Comparison of ENCODE assay signal across 8 cellular contexts in the genomic region with DNA sequence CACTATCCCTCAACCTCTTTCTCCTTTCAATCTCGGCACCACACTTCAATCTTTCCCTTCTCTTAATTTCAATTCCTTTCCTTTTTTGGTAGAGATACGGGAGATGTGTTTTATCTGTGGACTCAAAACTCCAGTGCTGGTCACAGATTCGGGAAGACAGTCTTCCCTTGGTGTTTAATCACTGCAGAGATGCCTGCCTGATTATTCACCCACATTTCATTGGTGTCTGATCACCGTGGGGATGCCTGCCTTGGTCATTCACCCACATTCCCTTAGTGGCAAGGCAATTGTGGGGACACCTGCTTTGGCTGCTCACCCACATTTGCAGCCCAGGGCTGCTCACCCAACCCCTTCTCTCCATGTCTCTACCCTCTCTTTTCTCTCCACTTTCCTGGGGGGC. TPM values are rescaled to one million over a fixed set of nuclear protein-coding genes. Genes with fewer than 3 reads are reported as not detected.
DNase-seq lines count a peak whose midpoint lies in the region; ATAC-seq and TF ChIP-seq lines count a peak whose summit lies in the region.
"Not testable (repeated sequence)": the region's sequence is repeated elsewhere in the genome, so short reads cannot be mapped to it uniquely, and the experiment has no call there.

No MANE protein-coding gene starts in this region.

- DNase-seq in A172 (ENCODE audit: low spot score) = peak; percentile 67
- not testable (repeated sequence) for DNase-seq in GM23338 (ENCODE audit: low spot score); Panc1 (ENCODE audit: low read depth, low spot score); endodermal cell; stomach
- DNase-seq in astrocyte of the hippocampus (ENCODE audit: low read depth, low spot score) = peak; percentile 23

- H3K4me3 Mint-ChIP-seq in GM23338 = not testable (repeated sequence)
- H3K4me3 Mint-ChIP-seq in endodermal cell (peak overlapping the region; percentile 40), nephron (peak overlapping the region in 2 of 3 experiments; percentile 2 to 22)

- not testable (repeated sequence) for H4K20me1 ChIP-seq in GM23338 (replicated peaks; ENCODE audit: insufficient read depth)

- H3K27me3 ChIP-seq in GM23338 (ENCODE audit: insufficient read depth); Panc1 (ENCODE audit: control insufficient read depth, insufficient read depth, low read length); endodermal cell (ENCODE audit: control insufficient read depth, insufficient read depth, low read length, poor library complexity, severe bottlenecking); gastroesophageal sphincter; stomach: not testable (repeated sequence)

- in situ Hi-C loops in Panc1 (cut with HindIII; ENCODE audit: low pct_unique_long_range_greater_than_20kb, low sequenced_read_pairs) = not testable (repeated sequence)

- H3K9me3 Mint-ChIP-seq in GM23338 (peaks cover 18% of the 10 kb centered on the region), endodermal cell (peaks cover 19% of the 10 kb centered on the region)
- H3K9me3 Mint-ChIP-seq in nephron = not testable (repeated sequence)

- not testable (repeated sequence) for H3K9me2 ChIP-seq in GM23338 (ENCODE audit: insufficient read depth)

- ATAC-seq in GM23338, Panc1, gastroesophageal sphincter: not testable (repeated sequence)

- TF ChIP-seq EP300 in gastroesophageal sphincter (IDR thresholded peaks at IDR 0.05); stomach (IDR thresholded peaks at IDR 0.05): not testable (repeated sequence)

- not testable (repeated sequence) for H3K4me3 ChIP-seq in GM23338; endodermal cell (ENCODE audit: low read length); gastroesophageal sphincter; stomach
- H3K4me3 ChIP-seq in Panc1 (ENCODE audit: low read depth in 2 of 2, low read length in 2 of 2) = peak overlapping the region; percentile 7 to 23; a peak in 2 of 4 replicates

- H2AFZ ChIP-seq in GM23338 = peak overlapping the region; percentile 19

- H3F3A ChIP-seq in GM23338 (replicated peaks; ENCODE audit: low read depth) = not testable (repeated sequence)

- peaks cover 18% of the 10 kb centered on the region for H3K36me3 Mint-ChIP-seq in GM23338 (ENCODE audit: low read depth)
- H3K36me3 Mint-ChIP-seq in endodermal cell (ENCODE audit: low read depth); nephron (ENCODE audit: low read depth): not testable (repeated sequence)

- H3K27ac ChIP-seq in GM23338 (ENCODE audit: low read depth); endodermal cell (ENCODE audit: low read depth, low read length): not testable (repeated sequence)
- H3K27ac ChIP-seq in Panc1 (ENCODE audit: low read length) (peak overlapping the region; percentile 98), gastroesophageal sphincter (peak overlapping the region in 3 of 4 donors; percentile 82 to 86 (median 83)), stomach (peak overlapping the region in 3 of 5 donors; percentile 82 to 89 (median 84))

- POLR2A ChIA-PET in Panc1 (lab: Charles Lee) = not testable (repeated sequence)

- H3K9me3 ChIP-seq in Panc1 (ENCODE audit: control insufficient read depth, insufficient read depth, low read depth, low read length); endodermal cell (ENCODE audit: control insufficient read depth, low read length); gastroesophageal sphincter; stomach: not testable (repeated sequence)

- H3K4me1 ChIP-seq in GM23338 (ENCODE audit: insufficient read depth) = peaks cover 11% of the 10 kb centered on the region; the same call in 1 of the 2 replicates
- H3K4me1 ChIP-seq in Panc1 (ENCODE audit: control insufficient read depth, insufficient read depth, low read length) = peaks cover 35% of the 10 kb centered on the region
- H3K4me1 ChIP-seq in endodermal cell (ENCODE audit: control insufficient read depth, insufficient read depth, low read length) = not testable (repeated sequence)
- peaks cover 12 to 32% (median 20%) of the 10 kb centered on the region in 3 donors for H3K4me1 ChIP-seq in gastroesophageal sphincter
- H3K4me1 ChIP-seq in stomach = peaks cover 5 to 26% (median 20%) of the 10 kb centered on the region in 4 donors

- H3K4me2 ChIP-seq in GM23338 = not testable (repeated sequence)

- H3K9ac ChIP-seq in endodermal cell (ENCODE audit: extremely low read depth, low read length, poor library complexity, severe bottlenecking) = not testable (repeated sequence)

- TF ChIP-seq CTCF in GM23338 (conservative IDR thresholded peaks at IDR 0.05; ENCODE audit: low read depth in 2 of 2); Panc1 (IDR thresholded peaks at IDR 0.05); endodermal cell (conservative IDR thresholded peaks at IDR 0.05); gastroesophageal sphincter (IDR thresholded peaks at IDR 0.05); nephron (IDR thresholded peaks at IDR 0.05; ENCODE audit: unreplicated experiment in 3 of 3); stomach (IDR thresholded peaks at IDR 0.05): not testable (repeated sequence)

- H3K27me3 Mint-ChIP-seq in GM23338 (ENCODE audit: insufficient read depth, low read depth, poor library complexity); endodermal cell (ENCODE audit: insufficient read depth); nephron (ENCODE audit: low read depth): not testable (repeated sequence)

- not testable (repeated sequence) for H3K79me2 ChIP-seq in GM23338 (replicated peaks; ENCODE audit: insufficient read depth)

- intact Hi-C loops in Panc1 (cut with micrococcal nuclease; ENCODE audit: unreplicated experiment); stomach (cut with DNase I; ENCODE audit: low total_unique reads): not testable (repeated sequence)

- TF ChIP-seq POLR2A in gastroesophageal sphincter (IDR thresholded peaks at IDR 0.05); stomach (IDR thresholded peaks at IDR 0.05): not testable (repeated sequence)

- BruUV-seq in Panc1 (replicated peaks; lab: Mats Ljungman, UMichigan) = TSS peak; percentile 75

- WGBS in endodermal cell (ENCODE audit: insufficient coverage in 1 of 2, insufficient read length in 1 of 2), 2 experiments = 84 to 90% methylated on average over 2 to 4 of the region's 4 CpGs
- WGBS in gastroesophageal sphincter (ENCODE audit: low coverage in 1 of 2), 2 donors = 65 to 66% methylated on average over 4 of the region's 4 CpGs
- 78 to 83% (median 81%) methylated on average over 4 of the region's 4 CpGs for whole genome bisulfite sequencing in stomach, 5 donors

- not testable (repeated sequence) for H3K27ac Mint-ChIP-seq in GM23338
- H3K27ac Mint-ChIP-seq in endodermal cell (peak overlapping the region; percentile 13), nephron (peak overlapping the region; percentile 43 to 94 (median 94))

- not testable (repeated sequence) for H3K36me3 ChIP-seq in GM23338 (ENCODE audit: insufficient read depth); Panc1 (ENCODE audit: control insufficient read depth, insufficient read depth, low read length); endodermal cell (ENCODE audit: control insufficient read depth, insufficient read depth, low read length); gastroesophageal sphincter; stomach

- CTCF ChIA-PET in Panc1 (lab: Charles Lee) = not testable (repeated sequence)

- peaks cover 22% of the 10 kb centered on the region for H3K4me1 Mint-ChIP-seq in GM23338
- peaks cover 22% of the 10 kb centered on the region for H3K4me1 Mint-ChIP-seq in endodermal cell
- peaks cover 29% of the 10 kb centered on the region for H3K4me1 Mint-ChIP-seq in nephron

RNA-seq across cellular contexts. Expression of a gene that starts 16.5 kb away (rescaled TPM):
- 2.5 and 3.5 TPM in 2 replicates for total RNA-seq in A172 (2014; rRNA removed; shearing (Covaris generic))
- total RNA-seq in GM23338 (2014; rRNA removed; shearing (Covaris generic)) = not detected in 2 replicates
- 0.10 and 0.24 TPM in 2 replicates for polyA plus RNA-seq in GM23338 (2016; fragmentation: Nextera tagmentation; extraction: Ambion mirVana)
- total RNA-seq in Panc1 (2021; ENCODE audit: unreplicated experiment) = 31.6 TPM
- 6.9 TPM for polyA plus RNA-seq in Panc1 (2012; ENCODE audit: insufficient read length)
- under 1 TPM in 1 of 2 donors, not detected in 1; 0.37 TPM for total RNA-seq in endodermal cell
- 0.11 TPM for polyA plus RNA-seq in endodermal cell (2013, experiment 1 of 2)
- polyA plus RNA-seq in endodermal cell (2013, experiment 2 of 2) = 0.12 TPM
- 1 to 10 TPM; 3.2 to 5.3 (median 3.8) TPM for total RNA-seq in gastroesophageal sphincter
- 1 to 10 TPM in 2 of 5 donors, under 1 TPM in 2, not detected in 1; 0.45 to 5.0 (median 0.94) TPM for total RNA-seq in stomach
- polyA plus RNA-seq in stomach = 1 to 10 TPM; 1.6 to 3.1 (median 2.3) TPM

RNA-seq across cellular contexts. Expression of a gene that starts 33.7 kb away (rescaled TPM):
- total RNA-seq in A172 (2014; rRNA removed; shearing (Covaris generic)) = 92.1 and 113 TPM in 2 replicates
- total RNA-seq in GM23338 (2014; rRNA removed; shearing (Covaris generic)) = 71.4 and 86.3 TPM in 2 replicates
- polyA plus RNA-seq in GM23338 (2016; fragmentation: Nextera tagmentation; extraction: Ambion mirVana) = 36.5 and 37.8 TPM in 2 replicates
- 172 TPM for total RNA-seq in Panc1 (2021; ENCODE audit: unreplicated experiment)
- polyA plus RNA-seq in Panc1 (2012; ENCODE audit: insufficient read length) = 69.3 TPM
- total RNA-seq in endodermal cell = 10 to 100 TPM; 17.7 to 18.4 TPM
- 39.5 TPM for polyA plus RNA-seq in endodermal cell (2013, experiment 1 of 2)
- 33.0 TPM for polyA plus RNA-seq in endodermal cell (2013, experiment 2 of 2)
- 10 to 100 TPM; 15.7 to 46.0 (median 22.3) TPM for total RNA-seq in gastroesophageal sphincter
- total RNA-seq in stomach = 10 to 100 TPM in 4 of 5 donors, 1 to 10 TPM in 1; 1.8 to 65.9 (median 13.4) TPM
- polyA plus RNA-seq in stomach = 10 to 100 TPM; 12.2 to 22.8 (median 12.6) TPM

RNA-seq across cellular contexts. Expression of a gene that starts 42.5 kb away (rescaled TPM):
- 16.6 and 17.2 TPM in 2 replicates for total RNA-seq in A172 (2014; rRNA removed; shearing (Covaris generic))
- total RNA-seq in GM23338 (2014; rRNA removed; shearing (Covaris generic)) = 0.43 and 0.52 TPM in 2 replicates
- polyA plus RNA-seq in GM23338 (2016; fragmentation: Nextera tagmentation; extraction: Ambion mirVana) = 0.42 TPM in 2 replicates
- 29.8 TPM for total RNA-seq in Panc1 (2021; ENCODE audit: unreplicated experiment)
- 5.2 TPM for polyA plus RNA-seq in Panc1 (2012; ENCODE audit: insufficient read length)
- total RNA-seq in endodermal cell = under 1 TPM in 1 of 2 donors, not detected in 1; 0.42 TPM
- polyA plus RNA-seq in endodermal cell (2013, experiment 1 of 2) = 0.61 TPM
- polyA plus RNA-seq in endodermal cell (2013, experiment 2 of 2) = 0.41 TPM
- 10 to 100 TPM in 2 of 4 donors, 1 to 10 TPM in 2; 8.1 to 15.5 (median 11.9) TPM for total RNA-seq in gastroesophageal sphincter
- 10 to 100 TPM in 1 of 5 donors, 1 to 10 TPM in 4; 1.3 to 11.4 (median 2.6) TPM for total RNA-seq in stomach
- 10 to 100 TPM in 1 of 3 donors, 1 to 10 TPM in 2; 6.3 to 11.3 (median 7.9) TPM for polyA plus RNA-seq in stomach
